31 cellular contexts compared by ENCODE assay signal in the genomic region with DNA sequence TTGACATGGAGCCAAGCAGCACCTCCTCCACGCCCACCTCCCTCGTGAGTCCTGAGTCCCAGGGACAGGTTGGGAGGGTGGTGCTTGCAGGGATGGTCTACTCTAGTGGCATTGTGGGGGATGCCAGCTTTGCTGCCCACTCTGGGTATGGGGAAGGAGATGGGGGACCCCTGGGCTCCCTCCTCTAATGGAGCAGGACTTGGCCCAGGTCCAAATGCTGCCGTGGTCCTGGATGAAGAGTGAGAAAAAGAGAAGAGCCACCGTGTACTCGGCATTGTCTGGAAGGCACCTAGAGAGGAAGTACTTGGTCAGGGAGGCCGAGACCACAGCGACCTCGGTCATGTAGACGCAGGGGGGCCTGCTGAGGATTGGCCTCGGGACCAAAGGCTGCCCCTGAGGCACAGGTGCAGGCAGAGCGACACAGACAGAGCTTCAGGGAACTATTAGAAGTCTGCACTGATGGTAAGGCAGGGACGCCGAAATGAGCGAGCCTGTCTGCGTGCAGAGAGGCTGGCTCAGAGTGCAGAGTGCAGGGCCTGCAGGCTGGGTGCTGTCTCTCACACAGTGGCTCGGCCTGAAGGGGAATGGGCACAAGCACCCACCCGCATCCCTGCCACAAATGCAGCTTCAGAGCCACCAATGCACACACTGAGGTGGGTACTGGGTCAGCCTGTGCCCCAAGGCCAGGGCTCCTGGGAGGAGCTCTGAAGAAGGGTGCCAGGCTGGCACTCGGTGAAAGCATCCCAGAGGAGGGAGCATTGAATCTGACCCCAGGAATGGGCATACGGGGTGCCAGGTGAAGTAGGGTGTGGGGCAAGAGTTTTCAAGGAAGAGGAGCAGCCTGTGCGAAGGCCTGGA. TPM values are rescaled to one million over a fixed set of nuclear protein-coding genes. Genes with fewer than 3 reads are reported as not detected.
"Had no signal": no experiment of that assay in that cellular context is flagged by ENCODE, and none has a peak within 500 bp of the region (broad histone marks: within the 10 kb centered on the region; RNA-seq: fewer than 3 reads in every experiment).

No MANE protein-coding gene starts in this region.

- FAIRE-seq: RCC 7860, TTC549 had no signal

- ATAC-seq: activated CD8-positive, alpha-beta T cell treated with anti-CD3 and anti-CD28 coated beads for 36 hours; activated naive CD8-positive, alpha-beta T cell treated with anti-CD3 and anti-CD28 coated beads, Interleukin-2, amount 50 U/mL, for 24 hours; PC-3; Right ventricle myocardium inferior had no signal

- DNase-seq: activated CD4-positive, alpha-beta T cell treated with anti-CD3 and anti-CD28 coated beads, Interleukin-2, amount 10 ng/mL, durations not matched to agents 24 days and 14 days; activated CD4-positive, alpha-beta T cell treated with anti-CD3 and anti-CD28 coated beads, Interleukin-2, amount 50 U/mL, for 4 hours; activated CD8-positive, alpha-beta T cell treated with anti-CD3 and anti-CD28 coated beads for 36 hours; activated gamma-delta T cell; activated naive CD4-positive, alpha-beta T cell treated with anti-CD3 and anti-CD28 coated beads for 36 hours; activated naive CD8-positive, alpha-beta T cell treated with anti-CD3 and anti-CD28 coated beads, Interleukin-2, amount 50 U/mL, for 24 hours; activated T-cell treated with anti-CD3 and anti-CD28 coated beads, Interleukin-2, amount 50 U/mL, for 24 hours; anterior cingulate cortex; central memory CD4-positive, alpha-beta T cell; Kasumi-1; MM.1S; MV-4-11; NCI-H1092; NCI-H1436 treated with DMSO at 0.1 percent for 48 hours; NCI-H1694 treated with DMSO at 0.1 percent for 48 hours; NCI-H2029; NCI-H2171; NCI-H510A; NCI-H526; NCI-H748 treated with DMSO at 0.1 percent for 48 hours; NK-92 treated with Interleukin-12 subunit alpha and Interleukin-12 subunit beta, amount 100 ng/mL, for 24 hours; PC-3; T1000 had no signal

- H3K27ac ChIP-seq: RWPE1 had no signal

RNA-seq across cellular contexts. Expression of gene NGB, which starts 17.4 kb away (rescaled TPM):
- total RNA-seq: activated CD4-positive, alpha-beta T cell treated with anti-CD3 and anti-CD28 coated beads, Interleukin-2, amount 10 ng/mL, durations not matched to agents 24 days and 14 days; activated CD8-positive, alpha-beta memory T cell treated with anti-CD3 and anti-CD28 coated beads for 36 hours; activated CD8-positive, alpha-beta T cell treated with anti-CD3 and anti-CD28 coated beads for 36 hours; activated naive CD4-positive, alpha-beta T cell treated with anti-CD3 and anti-CD28 coated beads for 36 hours; activated T-helper 2 cell treated with anti-CD3 and anti-CD28 coated beads, Interferon-gamma antibody, Interleukin-2, Interleukin-4, amounts not matched to agents 10 μg/mL and 5 μg/mL and 100 μg/mL, durations not matched to agents 14 hours and 24 hours and 36 hours; PC-3; Right ventricle myocardium inferior; T-helper 1 cell treated with Interleukin-12 subunit alpha and Interleukin-12 subunit beta and Interleukin-4 antibody, amounts not matched to agents 30 ng/mL and 1 ng/mL, for 36 hours; T-helper 2 cell treated with Interferon-gamma antibody and Interleukin-4, amounts not matched to agents 100 ng/mL and 5 ng/mL, for 36 hours had no signal
